ENCODE assay signal across 24 cellular contexts in the genomic region with DNA sequence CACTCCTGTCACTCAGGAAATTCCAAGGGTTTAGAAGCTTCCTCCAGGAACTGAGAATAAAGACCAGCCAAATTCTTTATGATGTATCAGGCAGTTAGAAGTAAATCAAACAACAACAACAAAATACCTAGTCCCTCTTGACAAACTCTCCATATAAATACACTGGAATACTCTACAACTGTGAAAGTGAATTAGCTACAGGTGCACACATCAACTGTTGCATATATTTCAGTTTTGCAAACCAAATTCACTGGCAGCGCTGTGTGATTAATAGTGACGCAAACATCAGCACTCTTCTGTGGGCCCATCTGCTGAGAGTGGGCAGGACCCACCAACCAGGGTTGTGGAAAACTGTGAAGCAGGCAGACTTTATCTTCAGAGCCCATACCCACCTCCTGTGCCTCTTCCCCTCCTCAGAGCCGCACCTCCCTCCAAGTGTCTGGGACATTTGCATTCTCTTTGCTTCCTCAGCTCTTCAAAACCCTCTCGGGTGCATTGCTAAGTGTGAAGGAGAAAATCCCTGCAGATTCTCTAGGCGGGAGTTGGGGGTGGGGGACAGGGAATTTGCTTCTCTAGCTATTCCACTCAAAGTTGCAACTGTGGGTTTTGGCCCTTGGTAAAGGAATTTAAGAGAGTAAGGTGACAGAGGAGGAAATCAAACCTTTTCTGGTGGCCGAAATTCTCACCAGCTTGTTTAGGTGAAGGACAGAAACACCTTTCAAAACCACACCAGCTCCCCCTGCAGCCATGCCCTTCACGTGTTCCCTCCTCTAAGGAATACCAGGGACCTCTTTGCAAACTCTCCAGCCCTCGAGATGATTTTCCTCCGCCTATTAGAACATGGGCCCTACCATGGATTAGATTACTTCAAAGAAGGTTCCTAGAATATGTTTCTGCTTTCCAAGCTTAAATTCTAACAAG.
"Had no signal": no experiment of that assay in that cellular context is flagged by ENCODE, and none has a peak within 500 bp of the region (broad histone marks: within the 10 kb centered on the region; RNA-seq: fewer than 3 reads in every experiment).

No MANE protein-coding gene starts in this region.

- ATAC-seq: activated T-cell treated with anti-CD3 and anti-CD28 coated beads, Interleukin-2, amount 50 U/mL, for 72 hours; effector memory CD8-positive, alpha-beta T cell; gastrocnemius medialis; left lobe of liver; lower lobe of right lung; naive thymus-derived CD4-positive, alpha-beta T cell; psoas muscle; T-helper 17 cell had no signal

- H3K9me3 ChIP-seq: breast epithelium, colonic mucosa, esophagus squamous epithelium, gastrocnemius medialis, lower lobe of right lung, psoas muscle, right atrium auricular region, stomach, suprapubic skin, transverse colon had no signal

- H3K27me3 ChIP-seq: breast epithelium, colonic mucosa, dorsolateral prefrontal cortex, esophagus squamous epithelium, gastrocnemius medialis, right atrium auricular region, stomach, suprapubic skin, transverse colon had no signal

- H3K27ac ChIP-seq: breast epithelium, colonic mucosa, dorsolateral prefrontal cortex, esophagus squamous epithelium, gastrocnemius medialis, lower lobe of right lung, psoas muscle, right atrium auricular region, skin epidermis, stomach, suprapubic skin, transverse colon had no signal

- H3K36me3 ChIP-seq: breast epithelium, colonic mucosa, esophagus squamous epithelium, gastrocnemius medialis, lower lobe of right lung, right atrium auricular region, stomach, suprapubic skin, transverse colon had no signal

- DNase-seq: activated CD4-positive, alpha-beta memory T cell treated with anti-CD3 and anti-CD28 coated beads for 36 hours; activated CD4-positive, alpha-beta T cell treated with anti-CD3 and anti-CD28 coated beads for 48 hours; activated effector memory CD4-positive, alpha-beta T cell treated with Interleukin-2 at 50 U/mL for 16 hours; activated naive CD4-positive, alpha-beta T cell treated with anti-CD3 and anti-CD28 coated beads for 36 hours; activated naive CD8-positive, alpha-beta T cell treated with anti-CD3 and anti-CD28 coated beads, Interleukin-2, amount 10 ng/mL, durations not matched to agents 7 days and 5 days; activated T-cell treated with anti-CD3 and anti-CD28 coated beads, Interleukin-2, amount 50 U/mL, for 72 hours; amniotic stem cell; colonic mucosa; dorsolateral prefrontal cortex; effector memory CD8-positive, alpha-beta T cell; esophagus squamous epithelium; gastrocnemius medialis; lower lobe of right lung; naive thymus-derived CD4-positive, alpha-beta T cell; psoas muscle; stimulated activated CD4-positive, alpha-beta T cell treated with anti-CD3 and anti-CD28 coated beads, Interleukin-1b, Interleukin-23, amount 100 ng/mL, for 48 hours; stomach; T-helper 17 cell; transverse colon had no signal

- H3K4me3 ChIP-seq: breast epithelium, colonic mucosa, dorsolateral prefrontal cortex, esophagus squamous epithelium, gastrocnemius medialis, lower lobe of right lung, psoas muscle, right atrium auricular region, skin epidermis, stomach, suprapubic skin, transverse colon had no signal

- H3K4me1 ChIP-seq: breast epithelium, colonic mucosa, esophagus squamous epithelium, gastrocnemius medialis, lower lobe of right lung, psoas muscle, right atrium auricular region, stomach, suprapubic skin, transverse colon had no signal
